Comparison of ENCODE assay signal across 29 cellular contexts in the genomic region with DNA sequence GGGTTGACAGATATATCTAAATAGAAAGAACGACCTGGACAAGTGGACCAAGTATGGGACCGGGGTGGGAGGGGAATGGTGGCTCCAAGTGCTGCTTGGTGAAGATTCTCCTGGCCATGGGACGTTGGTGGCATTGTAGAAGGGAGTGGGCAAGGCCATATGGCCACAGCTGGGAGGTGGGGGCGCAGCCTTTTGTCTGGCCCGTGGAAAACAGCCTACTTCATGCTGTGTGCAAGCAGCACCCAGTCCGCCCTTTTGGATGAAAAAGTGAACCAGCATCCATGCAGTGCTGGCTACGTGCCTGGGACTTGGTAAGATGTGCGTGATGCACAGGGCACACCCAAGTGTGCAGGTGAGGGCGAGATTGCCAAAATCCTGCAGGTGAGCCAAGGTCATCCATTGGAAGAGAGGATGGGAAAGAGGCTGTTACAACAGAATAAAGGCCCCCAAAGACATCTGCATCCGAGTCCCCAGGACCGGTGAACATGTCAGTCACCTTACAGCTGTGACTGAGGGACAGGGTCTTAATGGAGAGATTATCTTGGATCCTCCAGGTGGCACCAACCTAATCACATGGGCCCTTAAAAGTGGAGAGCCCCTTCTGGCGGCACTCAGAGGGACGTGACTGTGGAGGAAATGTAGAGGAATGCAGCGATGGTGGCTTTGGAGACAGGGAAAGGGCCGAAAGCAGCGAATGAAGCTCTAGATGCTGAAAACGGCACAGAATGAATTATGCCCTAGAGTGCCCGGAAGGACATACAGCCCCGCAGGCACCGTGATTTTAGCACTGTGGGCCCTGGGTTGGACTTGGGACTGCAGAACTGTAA. TPM values are rescaled to one million over a fixed set of nuclear protein-coding genes. Genes with fewer than 3 reads are reported as not detected.
"Had no signal": no experiment of that assay in that cellular context is flagged by ENCODE, and none has a peak within 500 bp of the region (broad histone marks: within the 10 kb centered on the region; RNA-seq: fewer than 3 reads in every experiment).

No MANE protein-coding gene starts in this region.

- H3K4me3 ChIP-seq: cardiac muscle cell, SK-N-MC had no signal

- H3K4me3 Mint-ChIP-seq: activated CD8-positive, alpha-beta memory T cell treated with anti-CD3 and anti-CD28 coated beads, Interleukin-2, amount 10 ng/mL, durations not matched to agents 7 days and 5 days; activated naive CD4-positive, alpha-beta T cell treated with anti-CD3 and anti-CD28 coated beads for 36 hours; activated naive CD8-positive, alpha-beta T cell treated with anti-CD3 and anti-CD28 coated beads for 36 hours; activated T-cell treated with anti-CD3 and anti-CD28 coated beads, Interleukin-2, amount 50 U/mL, for 24 hours; activated T-helper 1 cell treated with anti-CD3 and anti-CD28 coated beads, Interleukin-12 subunit alpha, Interleukin-12 subunit beta, Interleukin-2, Interleukin-4 antibody, amounts not matched to agents 30 ng/mL and 10 ng/mL and 1 ng/mL, durations not matched to agents 14 hours and 24 hours and 36 hours had no signal

- H3K27ac Mint-ChIP-seq: activated CD8-positive, alpha-beta memory T cell treated with anti-CD3 and anti-CD28 coated beads, Interleukin-2, amount 10 ng/mL, durations not matched to agents 7 days and 5 days; activated naive CD4-positive, alpha-beta T cell treated with anti-CD3 and anti-CD28 coated beads for 36 hours; activated naive CD8-positive, alpha-beta T cell treated with anti-CD3 and anti-CD28 coated beads for 36 hours; activated T-cell treated with anti-CD3 and anti-CD28 coated beads, Interleukin-2, amount 50 U/mL, for 24 hours; activated T-helper 1 cell treated with anti-CD3 and anti-CD28 coated beads, Interleukin-12 subunit alpha, Interleukin-12 subunit beta, Interleukin-2, Interleukin-4 antibody, amounts not matched to agents 30 ng/mL and 10 ng/mL and 1 ng/mL, durations not matched to agents 14 hours and 24 hours and 36 hours had no signal

- H3K4me1 Mint-ChIP-seq: activated CD8-positive, alpha-beta memory T cell treated with anti-CD3 and anti-CD28 coated beads, Interleukin-2, amount 10 ng/mL, durations not matched to agents 7 days and 5 days; activated naive CD8-positive, alpha-beta T cell treated with anti-CD3 and anti-CD28 coated beads for 36 hours had no signal

- H3K27ac ChIP-seq: brain microvascular endothelial cell, cardiac muscle cell, KMS-11, SK-N-MC, WERI-Rb-1 had no signal

- DNase-seq: activated CD4-positive, alpha-beta T cell treated with anti-CD3 and anti-CD28 coated beads for 4 hours; activated CD4-positive, alpha-beta T cell treated with anti-CD3 and anti-CD28 coated beads, Interleukin-2, amount 50 U/mL, for 48 hours; activated CD8-positive, alpha-beta memory T cell treated with anti-CD3 and anti-CD28 coated beads, Interleukin-2, amount 10 ng/mL, durations not matched to agents 7 days and 5 days; activated gamma-delta T cell; activated naive CD4-positive, alpha-beta T cell treated with anti-CD3 and anti-CD28 coated beads for 36 hours; activated naive CD8-positive, alpha-beta T cell treated with anti-CD3 and anti-CD28 coated beads for 36 hours; activated T-cell treated with anti-CD3 and anti-CD28 coated beads, Interleukin-2, amount 50 U/mL, for 24 hours; brain microvascular endothelial cell; cerebellar nuclear complex; MV-4-11; NCI-H1092 treated with DMSO at 0.1 percent for 48 hours; NCI-H1436 treated with DMSO at 0.1 percent for 48 hours; NCI-H187; NCI-H2081; NCI-H510A treated with DMSO at 0.1 percent for 48 hours; NCI-H774; NK-92 treated with Interleukin-12 subunit alpha and Interleukin-12 subunit beta, amount 100 ng/mL, for 24 hours; OCI-M1; RPMI8226; T-helper 1 cell; WERI-Rb-1 had no signal

- H3K36me3 ChIP-seq: brain microvascular endothelial cell, cardiac muscle cell, WERI-Rb-1 had no signal

- H3K36me3 Mint-ChIP-seq: activated CD8-positive, alpha-beta memory T cell treated with anti-CD3 and anti-CD28 coated beads, Interleukin-2, amount 10 ng/mL, durations not matched to agents 7 days and 5 days; activated naive CD8-positive, alpha-beta T cell treated with anti-CD3 and anti-CD28 coated beads for 36 hours had no signal

- H3K9me3 Mint-ChIP-seq: activated naive CD4-positive, alpha-beta T cell treated with anti-CD3 and anti-CD28 coated beads for 36 hours; activated naive CD8-positive, alpha-beta T cell treated with anti-CD3 and anti-CD28 coated beads for 36 hours; activated T-cell treated with anti-CD3 and anti-CD28 coated beads, Interleukin-2, amount 50 U/mL, for 24 hours; activated T-helper 1 cell treated with anti-CD3 and anti-CD28 coated beads, Interleukin-12 subunit alpha, Interleukin-12 subunit beta, Interleukin-2, Interleukin-4 antibody, amounts not matched to agents 30 ng/mL and 10 ng/mL and 1 ng/mL, durations not matched to agents 14 hours and 24 hours and 36 hours had no signal

- H3K27me3 ChIP-seq: brain microvascular endothelial cell, cardiac muscle cell had no signal

- ATAC-seq: activated CD4-positive, CD25-positive, alpha-beta regulatory T cell treated with anti-CD3 and anti-CD28 coated beads, Interleukin-2, amount 50 U/mL, for 24 hours; activated CD8-positive, alpha-beta memory T cell treated with anti-CD3 and anti-CD28 coated beads, Interleukin-2, amount 10 ng/mL, durations not matched to agents 7 days and 5 days; Panc1; Right ventricle myocardium inferior had no signal

RNA-seq across cellular contexts. Expression of a gene that starts 40.8 kb away (rescaled TPM):
- total RNA-seq: cardiac muscle cell, MCF 10A, Right ventricle myocardium inferior had no signal
- polyA plus RNA-seq: cardiac muscle cell had no signal
